ENCODE assay signal across 28 cellular contexts in the genomic region with DNA sequence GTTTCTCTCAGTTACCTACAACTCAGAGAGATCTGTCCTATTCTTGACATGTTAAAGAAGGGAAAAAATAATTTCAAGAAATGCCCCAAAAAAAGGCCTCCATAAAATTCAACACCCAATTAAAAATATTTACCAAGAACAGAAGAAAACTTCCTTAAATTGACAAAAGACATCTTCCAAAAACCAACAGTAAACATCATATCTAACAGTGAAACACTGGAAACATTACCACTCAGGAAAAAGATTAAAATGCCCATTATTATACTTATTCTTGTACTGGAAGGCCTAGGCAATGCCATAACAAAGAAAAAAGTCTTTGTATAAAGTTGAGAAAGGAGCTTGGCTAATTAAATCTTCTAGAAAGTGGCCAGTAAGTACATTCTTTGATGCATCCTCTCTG.
"Had no signal": no experiment of that assay in that cellular context is flagged by ENCODE, and none has a peak within 500 bp of the region (broad histone marks: within the 10 kb centered on the region; RNA-seq: fewer than 3 reads in every experiment).

No MANE protein-coding gene starts in this region.

- H3K36me3 ChIP-seq: colonic mucosa, esophagus muscularis mucosa, esophagus squamous epithelium, gastrocnemius medialis, gastroesophageal sphincter, heart left ventricle, heart right ventricle had no signal

- H3K9me3 Mint-ChIP-seq: dendritic cell treated with granulocyte-macrophage colony-stimulating factor and Interleukin-4, amounts not matched to agents 40 ng/mL and 50 ng/mL, for 4 days; effector memory CD8-positive, alpha-beta T cell; endodermal cell had no signal

- H3K27me3 Mint-ChIP-seq: effector memory CD8-positive, alpha-beta T cell had no signal

- H3K4me1 ChIP-seq: colonic mucosa, gastrocnemius medialis had no signal

- H3K9me3 ChIP-seq: colonic mucosa, esophagus muscularis mucosa, esophagus squamous epithelium, gastrocnemius medialis, gastroesophageal sphincter, heart left ventricle, heart right ventricle had no signal

- DNase-seq: colonic mucosa; cortex of kidney; dermis blood vessel endothelial cell; dorsolateral prefrontal cortex; effector CD4-positive, alpha-beta T cell; effector CD8-positive, alpha-beta T cell; effector memory CD4-positive, alpha-beta T cell; effector memory CD8-positive, alpha-beta T cell; endodermal cell; erythroblast; esophagus squamous epithelium; foreskin fibroblast; foreskin keratinocyte; foreskin melanocyte; gastrocnemius medialis; glutamatergic neuron; head of caudate nucleus; heart left ventricle; heart right ventricle had no signal

- H3K27me3 ChIP-seq: colonic mucosa, dorsolateral prefrontal cortex, esophagus muscularis mucosa, esophagus squamous epithelium, foreskin keratinocyte, gastrocnemius medialis, gastroesophageal sphincter, heart left ventricle, heart right ventricle had no signal

- H3K4me3 ChIP-seq: colonic mucosa, coronary artery, dorsolateral prefrontal cortex, esophagus muscularis mucosa, esophagus squamous epithelium, gastrocnemius medialis, gastroesophageal sphincter, heart left ventricle, heart right ventricle had no signal

- ATAC-seq: effector memory CD8-positive, alpha-beta T cell; foreskin keratinocyte; gastrocnemius medialis; gastroesophageal sphincter; heart left ventricle; heart right ventricle had no signal

- H3K27ac Mint-ChIP-seq: dendritic cell treated with granulocyte-macrophage colony-stimulating factor and Interleukin-4, amounts not matched to agents 40 ng/mL and 50 ng/mL, for 4 days; effector memory CD8-positive, alpha-beta T cell; endodermal cell had no signal

- H3K4me3 Mint-ChIP-seq: dendritic cell treated with granulocyte-macrophage colony-stimulating factor and Interleukin-4, amounts not matched to agents 40 ng/mL and 50 ng/mL, for 4 days; effector memory CD8-positive, alpha-beta T cell; endodermal cell had no signal

- H3K27ac ChIP-seq: colonic mucosa, coronary artery, dorsolateral prefrontal cortex, epithelial cell of prostate, esophagus muscularis mucosa, esophagus squamous epithelium, foreskin keratinocyte, gastrocnemius medialis, gastroesophageal sphincter, heart left ventricle, heart right ventricle had no signal

- FAIRE-seq: colon, endometrium, endothelial cell of umbilical vein, frontal cortex had no signal
